19 cellular contexts compared by ENCODE assay signal in genomic region chr19:34707661-34708060, GRCh38.
"Had no signal": no experiment of that assay in that cellular context is flagged by ENCODE, and none has a peak within 500 bp of the region (broad histone marks: within the 10 kb centered on the region; RNA-seq: fewer than 3 reads in every experiment).

No MANE protein-coding gene starts in this region.

- H3K9me3 ChIP-seq: psoas muscle, right lobe of liver, suprapubic skin, thyroid gland had no signal

- DNase-seq: effector memory CD4-positive, alpha-beta T cell; heart left ventricle; hippocampal formation; left colon; left ventricle myocardium superior; mesendoderm; naive B cell; occipital lobe; psoas muscle; retina; right lobe of liver; stimulated activated CD4-positive, alpha-beta T cell treated with anti-CD3 and anti-CD28 coated beads, Interleukin-4, amount 100 ng/mL, for 1 hour; stimulated activated CD8-positive, alpha-beta memory T cell treated with anti-CD3 and anti-CD28 coated beads, Interleukin-4, amount 100 ng/mL, for 48 hours; stimulated activated naive CD8-positive, alpha-beta T cell treated with anti-CD3 and anti-CD28 coated beads, Interleukin-15, Interleukin-2, amounts not matched to agents 100 U/mL and 50 U/mL, for 24 hours; thyroid gland had no signal

- H3K27me3 ChIP-seq: heart left ventricle, right lobe of liver, suprapubic skin, thyroid gland had no signal

- H3K4me3 ChIP-seq: heart left ventricle, lung, psoas muscle, right lobe of liver, suprapubic skin, thyroid gland had no signal

- H3K36me3 ChIP-seq: heart left ventricle, right lobe of liver, suprapubic skin, thyroid gland had no signal

- H3K4me1 ChIP-seq: heart left ventricle, psoas muscle, right lobe of liver, suprapubic skin, thyroid gland had no signal

- H3K27ac ChIP-seq: heart left ventricle, psoas muscle, right lobe of liver, suprapubic skin, thyroid gland had no signal

- ATAC-seq: esophagus mucosa; heart left ventricle; left colon; left ventricle myocardium superior; psoas muscle; right lobe of liver; stimulated activated effector memory CD8-positive, alpha-beta T cell treated with anti-CD3 and anti-CD28 coated beads, Interleukin-12 subunit alpha, Interleukin-12 subunit beta, amount 100 ng/mL, for 72 hours; stimulated activated naive CD8-positive, alpha-beta T cell treated with anti-CD3 and anti-CD28 coated beads, Interleukin-15, Interleukin-2, amounts not matched to agents 100 U/mL and 50 U/mL, for 24 hours had no signal
